In genomic region chr14:73238941-73239340, GRCh38 we compare ENCODE assay signal across 1 cellular context.
TF ChIP-seq lines count a peak whose summit lies in the region.

No MANE protein-coding gene starts in this region.

TF ChIP-seq in SK-N-SH, 30 proteins besides CTCF, POLR2A, EP300 and RAD21 (continued from another document):
- TF ChIP-seq PBX3 (IDR thresholded peaks at IDR 0.05) (no peak), FOXM1 (IDR thresholded peaks at IDR 0.05; ENCODE audit: low read depth) (no peak)
